Comparison of ENCODE assay signal across 9 cellular contexts in the genomic region with DNA sequence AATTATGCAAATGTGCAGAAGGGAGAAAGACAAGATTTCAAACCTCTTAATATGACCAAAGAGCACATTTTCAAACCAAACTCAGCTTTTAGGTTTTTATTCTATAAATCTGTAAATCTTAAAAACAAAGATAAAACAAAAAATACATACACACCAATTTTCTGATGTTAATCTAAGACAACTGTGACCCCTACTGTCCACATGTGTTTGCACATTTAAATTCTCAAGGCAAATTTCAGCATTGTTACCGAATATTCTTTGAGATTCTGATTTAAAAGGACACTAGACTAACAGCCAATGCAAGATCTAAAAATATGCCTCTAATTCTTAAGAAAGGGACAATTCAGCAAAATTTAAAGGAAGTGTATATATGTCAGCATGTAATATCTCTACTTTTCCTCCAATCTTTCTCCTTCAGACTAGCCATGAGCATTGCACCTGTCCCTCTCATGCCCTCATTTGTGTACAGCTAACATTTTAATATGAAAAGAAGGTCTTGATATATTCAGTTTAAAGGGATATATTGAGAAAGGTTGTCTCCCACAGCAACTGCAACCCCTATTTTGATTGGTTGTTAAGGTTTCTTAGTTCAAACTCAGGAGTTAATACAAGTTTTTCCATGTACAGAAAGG.
DNase-seq lines count a peak whose midpoint lies in the region; ATAC-seq, FAIRE-seq and TF ChIP-seq lines count a peak whose summit lies in the region.
"Had no signal": no experiment of that assay in that cellular context is flagged by ENCODE, and none has a peak within 500 bp of the region (broad histone marks: within the 10 kb centered on the region; RNA-seq: fewer than 3 reads in every experiment).

No MANE protein-coding gene starts in this region.

- no peaks in the 10 kb centered on the region for H3K79me2 ChIP-seq in GM23338 (replicated peaks; ENCODE audit: insufficient read depth)

- H3K4me1 ChIP-seq in GM23338 (ENCODE audit: insufficient read depth), result no peaks in the 10 kb centered on the region
- no peaks in the 10 kb centered on the region for H3K4me1 ChIP-seq in kidney (ENCODE audit: control insufficient read depth in 1 of 2, insufficient read depth in 1 of 2, low read depth in 1 of 2, low read length in 2 of 2)

- FAIRE-seq in kidney (lab: Jason Lieb, UNC), result no peak
- FAIRE-seq: endothelial cell of umbilical vein had no signal

- no peaks in the 10 kb centered on the region for H3K9me3 Mint-ChIP-seq in GM23338
- no peaks in the 10 kb centered on the region for H3K9me3 Mint-ChIP-seq in activated naive CD8-positive, alpha-beta T cell treated with anti-CD3 and anti-CD28 coated beads for 36 hours

- H3K27ac Mint-ChIP-seq in GM23338, result no peak overlapping the region
- H3K27ac Mint-ChIP-seq in activated naive CD8-positive, alpha-beta T cell treated with anti-CD3 and anti-CD28 coated beads for 36 hours, result no peak overlapping the region

- H3K4me1 Mint-ChIP-seq in GM23338, result peaks cover 19% of the 10 kb centered on the region; the same call in 2 of the 3 replicates
- H3K4me1 Mint-ChIP-seq in activated naive CD8-positive, alpha-beta T cell treated with anti-CD3 and anti-CD28 coated beads for 36 hours, result no peaks in the 10 kb centered on the region

- no peaks in the 10 kb centered on the region for H3K9me2 ChIP-seq in GM23338 (ENCODE audit: insufficient read depth)

- H3K4me3 Mint-ChIP-seq in GM23338, result no peak overlapping the region
- no peak overlapping the region for H3K4me3 Mint-ChIP-seq in activated naive CD8-positive, alpha-beta T cell treated with anti-CD3 and anti-CD28 coated beads for 36 hours

- H3K9me3 ChIP-seq in kidney (ENCODE audit: control insufficient read depth in 1 of 2, low read length in 2 of 2), result no peaks in the 10 kb centered on the region

- H3K27me3 ChIP-seq in GM23338 (ENCODE audit: insufficient read depth), result no peaks in the 10 kb centered on the region

- H3K36me3 ChIP-seq in GM23338 (ENCODE audit: insufficient read depth) (no peaks in the 10 kb centered on the region), kidney (ENCODE audit: control insufficient read depth in 1 of 2, insufficient read depth in 2 of 2, low read length in 2 of 2) (no peaks in the 10 kb centered on the region)

- H3K27me3 Mint-ChIP-seq in GM23338 (ENCODE audit: insufficient read depth, low read depth, poor library complexity), result no peaks in the 10 kb centered on the region
- no peaks in the 10 kb centered on the region for H3K27me3 Mint-ChIP-seq in activated naive CD8-positive, alpha-beta T cell treated with anti-CD3 and anti-CD28 coated beads for 36 hours

- no peak overlapping the region for H3K4me2 ChIP-seq in GM23338

- no peak overlapping the region for H2AFZ ChIP-seq in GM23338

- H3K9ac ChIP-seq in kidney (ENCODE audit: low read length in 2 of 2), result no peak overlapping the region

- DNase-seq in AG09309 (ENCODE audit: low read depth) (no peak), GM23338 (ENCODE audit: low spot score) (peak; percentile 20), SK-N-DZ (ENCODE audit: low spot score) (peak; percentile 8), kidney (no peak), COLO829 (ENCODE audit: low spot score) (no peak)
- DNase-seq in activated CD8-positive, alpha-beta memory T cell treated with anti-CD3 and anti-CD28 coated beads, Interleukin-2, amount 50 U/mL, for 48 hours, result no peak
- DNase-seq in activated naive CD8-positive, alpha-beta T cell treated with anti-CD3 and anti-CD28 coated beads for 36 hours, result no peak
- DNase-seq in stimulated activated CD4-positive, alpha-beta T cell treated with anti-CD3 and anti-CD28 coated beads, Interleukin-4, amount 100 ng/mL, for 1 hour, result no peak

- intact Hi-C loops in kidney (cut with DNase I), result no loop called here

- H3F3A ChIP-seq in GM23338 (replicated peaks; ENCODE audit: low read depth), result no peaks in the 10 kb centered on the region

- H4K20me1 ChIP-seq in GM23338 (replicated peaks; ENCODE audit: insufficient read depth), result no peaks in the 10 kb centered on the region

- H3K36me3 Mint-ChIP-seq in GM23338 (ENCODE audit: low read depth), result no peaks in the 10 kb centered on the region
- H3K36me3 Mint-ChIP-seq in activated naive CD8-positive, alpha-beta T cell treated with anti-CD3 and anti-CD28 coated beads for 36 hours, result no peaks in the 10 kb centered on the region

- H3K27ac ChIP-seq in GM23338 (ENCODE audit: low read depth), result no peak overlapping the region
- no peak overlapping the region for H3K27ac ChIP-seq in kidney (ENCODE audit: low read depth in 2 of 2, low read length in 2 of 2)

- TF ChIP-seq CTCF in AG09309 (IDR thresholded peaks at IDR 0.05; ENCODE audit: control insufficient read depth, insufficient read depth, low read depth, low read length, missing control alignments) (peak; percentile 31), GM23338 (conservative IDR thresholded peaks at IDR 0.05; ENCODE audit: low read depth in 2 of 2) (peak; percentile 50 to 56), kidney (IDR thresholded peaks at IDR 0.05; ENCODE audit: borderline replicate concordance, extremely low read depth, insufficient read depth) (peak; percentile 4)

- H3K4me3 ChIP-seq in AG09309 (ENCODE audit: control insufficient read depth, low read depth, low read length), result no peak overlapping the region
- H3K4me3 ChIP-seq in GM23338, result no peak overlapping the region
- no peak overlapping the region for H3K4me3 ChIP-seq in kidney (ENCODE audit: low read length in 2 of 2)

- no peak for ATAC-seq in GM23338

TF ChIP-seq in GM23338, 12 proteins besides CTCF, POLR2A, EP300 and RAD21 (continues in another document):
- TF ChIP-seq, protein P1, sequence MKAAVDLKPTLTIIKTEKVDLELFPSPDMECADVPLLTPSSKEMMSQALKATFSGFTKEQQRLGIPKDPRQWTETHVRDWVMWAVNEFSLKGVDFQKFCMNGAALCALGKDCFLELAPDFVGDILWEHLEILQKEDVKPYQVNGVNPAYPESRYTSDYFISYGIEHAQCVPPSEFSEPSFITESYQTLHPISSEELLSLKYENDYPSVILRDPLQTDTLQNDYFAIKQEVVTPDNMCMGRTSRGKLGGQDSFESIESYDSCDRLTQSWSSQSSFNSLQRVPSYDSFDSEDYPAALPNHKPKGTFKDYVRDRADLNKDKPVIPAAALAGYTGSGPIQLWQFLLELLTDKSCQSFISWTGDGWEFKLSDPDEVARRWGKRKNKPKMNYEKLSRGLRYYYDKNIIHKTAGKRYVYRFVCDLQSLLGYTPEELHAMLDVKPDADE (IDR thresholded peaks at IDR 0.05), result no peak
- no peak for TF ChIP-seq NANOG (IDR thresholded peaks at IDR 0.05; ENCODE audit: borderline replicate concordance)
- no peak for TF ChIP-seq CREB1 (CRISPR knock-in tag; IDR thresholded peaks at IDR 0.05; ENCODE audit: low read depth)
- TF ChIP-seq JUNB (IDR thresholded peaks at IDR 0.05; ENCODE audit: unreplicated experiment), result no peak
- TF ChIP-seq, protein P2, sequence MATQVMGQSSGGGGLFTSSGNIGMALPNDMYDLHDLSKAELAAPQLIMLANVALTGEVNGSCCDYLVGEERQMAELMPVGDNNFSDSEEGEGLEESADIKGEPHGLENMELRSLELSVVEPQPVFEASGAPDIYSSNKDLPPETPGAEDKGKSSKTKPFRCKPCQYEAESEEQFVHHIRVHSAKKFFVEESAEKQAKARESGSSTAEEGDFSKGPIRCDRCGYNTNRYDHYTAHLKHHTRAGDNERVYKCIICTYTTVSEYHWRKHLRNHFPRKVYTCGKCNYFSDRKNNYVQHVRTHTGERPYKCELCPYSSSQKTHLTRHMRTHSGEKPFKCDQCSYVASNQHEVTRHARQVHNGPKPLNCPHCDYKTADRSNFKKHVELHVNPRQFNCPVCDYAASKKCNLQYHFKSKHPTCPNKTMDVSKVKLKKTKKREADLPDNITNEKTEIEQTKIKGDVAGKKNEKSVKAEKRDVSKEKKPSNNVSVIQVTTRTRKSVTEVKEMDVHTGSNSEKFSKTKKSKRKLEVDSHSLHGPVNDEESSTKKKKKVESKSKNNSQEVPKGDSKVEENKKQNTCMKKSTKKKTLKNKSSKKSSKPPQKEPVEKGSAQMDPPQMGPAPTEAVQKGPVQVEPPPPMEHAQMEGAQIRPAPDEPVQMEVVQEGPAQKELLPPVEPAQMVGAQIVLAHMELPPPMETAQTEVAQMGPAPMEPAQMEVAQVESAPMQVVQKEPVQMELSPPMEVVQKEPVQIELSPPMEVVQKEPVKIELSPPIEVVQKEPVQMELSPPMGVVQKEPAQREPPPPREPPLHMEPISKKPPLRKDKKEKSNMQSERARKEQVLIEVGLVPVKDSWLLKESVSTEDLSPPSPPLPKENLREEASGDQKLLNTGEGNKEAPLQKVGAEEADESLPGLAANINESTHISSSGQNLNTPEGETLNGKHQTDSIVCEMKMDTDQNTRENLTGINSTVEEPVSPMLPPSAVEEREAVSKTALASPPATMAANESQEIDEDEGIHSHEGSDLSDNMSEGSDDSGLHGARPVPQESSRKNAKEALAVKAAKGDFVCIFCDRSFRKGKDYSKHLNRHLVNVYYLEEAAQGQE (IDR thresholded peaks at IDR 0.05; ENCODE audit: unreplicated experiment), result no peak
- TF ChIP-seq STAT1 (IDR thresholded peaks at IDR 0.05; ENCODE audit: unreplicated experiment), result no peak
- no peak for TF ChIP-seq ZNF114 (CRISPR knock-in tag; IDR thresholded peaks at IDR 0.05)

Comparison
In these comparisons a context has a peak if more than half of its experiments do, and no peak if none do; other contexts are left out.
1. DNase-seq: peak in GM23338 (single experiment) and SK-N-DZ (single experiment); none in AG09309 (single experiment), kidney (single experiment), activated CD8-positive, alpha-beta memory T cell treated with anti-CD3 and anti-CD28 coated beads, Interleukin-2, amount 50 U/mL, for 48 hours (single experiment), activated naive CD8-positive, alpha-beta T cell treated with anti-CD3 and anti-CD28 coated beads for 36 hours (single experiment), COLO829 (single experiment) and stimulated activated CD4-positive, alpha-beta T cell treated with anti-CD3 and anti-CD28 coated beads, Interleukin-4, amount 100 ng/mL, for 1 hour (single experiment).
2. Peak in every context shown above with its lines, with median percentiles within 50 percentile points of each other: CTCF ChIP-seq.